In the genomic region with DNA sequence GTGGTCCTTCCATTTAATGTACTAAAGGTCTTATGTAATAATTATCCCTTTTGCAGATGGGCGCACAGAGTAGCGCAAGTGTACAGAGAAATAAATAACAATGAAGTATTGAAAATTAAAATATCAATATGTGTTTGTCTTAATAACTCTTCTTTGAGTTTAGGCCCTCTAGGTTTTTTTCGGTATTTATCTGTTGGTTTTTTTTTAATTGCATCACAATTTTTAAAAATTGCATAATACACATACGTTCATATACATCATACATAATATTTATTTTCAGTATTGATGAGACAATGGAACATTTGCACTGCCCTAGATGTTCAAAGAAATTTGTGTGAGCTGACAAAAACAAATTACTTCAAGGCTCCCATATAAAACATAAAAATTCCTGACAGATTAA, we compare ENCODE assay signal across 24 cellular contexts. TPM values are rescaled to one million over a fixed set of nuclear protein-coding genes. Genes with fewer than 3 reads are reported as not detected.
"Had no signal": no experiment of that assay in that cellular context is flagged by ENCODE, and none has a peak within 500 bp of the region (broad histone marks: within the 10 kb centered on the region; RNA-seq: fewer than 3 reads in every experiment).

No MANE protein-coding gene starts in this region.

- ATAC-seq: natural killer cell; psoas muscle; stimulated activated naive CD8-positive, alpha-beta T cell treated with anti-CD3 and anti-CD28 coated beads, Interleukin-15, amount 100 ng/mL, for 72 hours; stimulated activated naive CD8-positive, alpha-beta T cell treated with anti-CD3 and anti-CD28 coated beads, Interleukin-15, Interleukin-2, amounts not matched to agents 100 U/mL and 50 U/mL, for 24 hours; upper lobe of right lung had no signal

- DNase-seq: natural killer cell; occipital lobe; ovary; psoas muscle; right cardiac atrium; right lobe of liver; sigmoid colon; small intestine; stimulated activated CD4-positive, alpha-beta T cell treated with anti-CD3 and anti-CD28 coated beads, Interleukin-15, amount 100 ng/mL, for 24 hours; stimulated activated CD4-positive, alpha-beta T cell treated with anti-CD3 and anti-CD28 coated beads, Interleukin-2, amount 100 ng/mL, for 24 hours; stimulated activated CD4-positive, alpha-beta T cell treated with anti-CD3 and anti-CD28 coated beads, Interleukin-2, amount 100 ng/mL, for 48 hours; stimulated activated CD4-positive, alpha-beta T cell treated with anti-CD3 and anti-CD28 coated beads, Interleukin-4, amount 100 ng/mL, for 24 hours; stimulated activated naive CD4-positive, alpha-beta T cell; stimulated activated naive CD8-positive, alpha-beta T cell treated with anti-CD3 and anti-CD28 coated beads, Interleukin-15, amount 100 ng/mL, for 72 hours; stimulated activated naive CD8-positive, alpha-beta T cell treated with anti-CD3 and anti-CD28 coated beads, Interleukin-15, Interleukin-2, amounts not matched to agents 100 U/mL and 50 U/mL, for 24 hours; testis; tibial artery; transverse colon; upper lobe of right lung; uterus had no signal

- H3K4me1 ChIP-seq: parathyroid adenoma, psoas muscle, right lobe of liver, sigmoid colon, testis, uterus had no signal

- H3K4me2 ChIP-seq: neural progenitor cell had no signal

- H3K9ac ChIP-seq: neural progenitor cell, parathyroid adenoma had no signal

- H3K27me3 ChIP-seq: neural progenitor cell, ovary, right lobe of liver, sigmoid colon, suprapubic skin, testis, tibial artery, transverse colon, upper lobe of right lung had no signal

- H2AFZ ChIP-seq: neural progenitor cell, parathyroid adenoma had no signal

- H3K36me3 ChIP-seq: neural progenitor cell, ovary, right lobe of liver, sigmoid colon, suprapubic skin, tibial artery, transverse colon, upper lobe of right lung, uterus had no signal

- H3K27ac ChIP-seq: neural progenitor cell, ovary, parathyroid adenoma, psoas muscle, right lobe of liver, sigmoid colon, suprapubic skin, testis, tibial artery, transverse colon, upper lobe of right lung, uterus had no signal

- H3K4me3 ChIP-seq: neural progenitor cell, ovary, psoas muscle, right lobe of liver, sigmoid colon, suprapubic skin, testis, tibial artery, transverse colon, upper lobe of right lung, uterus had no signal

- H3K9me3 ChIP-seq: ovary, psoas muscle, right lobe of liver, sigmoid colon, suprapubic skin, testis, tibial artery, transverse colon, upper lobe of right lung, uterus had no signal

RNA-seq across cellular contexts. Expression of a gene that starts 15.1 kb away (rescaled TPM):
- total RNA-seq: natural killer cell, osteoblast had no signal
